ENCODE assay signal across 7 cellular contexts in the genomic region with DNA sequence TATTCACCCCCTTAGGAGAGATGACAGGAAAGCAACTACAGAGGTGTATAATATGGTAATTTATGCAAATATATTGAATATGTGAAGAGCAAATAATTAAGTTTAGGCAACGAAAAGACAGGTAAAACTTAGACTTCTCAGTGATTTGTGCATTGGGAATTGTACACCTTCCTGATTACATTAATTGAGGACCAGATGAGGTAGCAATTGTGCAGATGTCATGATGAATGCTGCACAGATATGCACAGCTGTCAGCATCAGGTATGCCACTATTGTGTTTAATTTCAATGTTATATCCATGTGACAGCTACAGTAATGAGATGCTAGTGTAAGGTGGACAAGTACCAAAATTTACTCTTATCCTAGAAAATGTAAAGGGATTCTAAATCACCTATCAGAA.
"Had no signal": no experiment of that assay in that cellular context is flagged by ENCODE, and none has a peak within 500 bp of the region (broad histone marks: within the 10 kb centered on the region; RNA-seq: fewer than 3 reads in every experiment).

No MANE protein-coding gene starts in this region.

- H3K27ac ChIP-seq: HL-60, KMS-11 had no signal

- H3K4me3 ChIP-seq: K562 had no signal

- ATAC-seq: HepG2, K562 had no signal

- H3K9ac ChIP-seq: KMS-11 had no signal

- H3K4me2 ChIP-seq: KMS-11 had no signal

- DNase-seq: IMR-90, KBM-7, KG1 had no signal
